Comparison of ENCODE assay signal across 2 cellular contexts in genomic region chr10:103833731-103834365, GRCh38.
TF ChIP-seq lines count a peak whose summit lies in the region.

No MANE protein-coding gene starts in this region.

TF ChIP-seq in IMR-90, 13 proteins besides CTCF, POLR2A, EP300 and RAD21:
- no peak for TF ChIP-seq FOS (IDR thresholded peaks at IDR 0.05; ENCODE audit: low read depth, low read length)
- TF ChIP-seq RCOR1 (IDR thresholded peaks at IDR 0.05; ENCODE audit: insufficient replicate concordance, low read length): no peak
- no peak for TF ChIP-seq CEBPB (IDR thresholded peaks at IDR 0.05; ENCODE audit: low read depth, low read length)
- TF ChIP-seq MXI1 (IDR thresholded peaks at IDR 0.05; ENCODE audit: borderline replicate concordance, low read depth, low read length): no peak
- TF ChIP-seq ELK1 (IDR thresholded peaks at IDR 0.05; ENCODE audit: borderline replicate concordance, low read depth, low read length): no peak
- TF ChIP-seq SMC3 (IDR thresholded peaks at IDR 0.05; ENCODE audit: low read depth, low read length): no peak
- TF ChIP-seq NFE2L2 (IDR thresholded peaks at IDR 0.05; ENCODE audit: low read depth, low read length): no peak
- no peak for TF ChIP-seq MAFK (IDR thresholded peaks at IDR 0.05; ENCODE audit: low read depth, low read length)
- no peak for TF ChIP-seq USF2 (IDR thresholded peaks at IDR 0.05; ENCODE audit: low read depth, low read length)
- TF ChIP-seq RFX5 (IDR thresholded peaks at IDR 0.05; ENCODE audit: low read depth, low read length): no peak
- no peak for TF ChIP-seq BHLHE40 (IDR thresholded peaks at IDR 0.05; ENCODE audit: low read depth, low read length)
- no peak for TF ChIP-seq MAZ (IDR thresholded peaks at IDR 0.05; ENCODE audit: borderline replicate concordance, low read depth, low read length)
- no peak for TF ChIP-seq CHD1 (IDR thresholded peaks at IDR 0.05; ENCODE audit: low read depth, low read length)

TF ChIP-seq in H1, 55 proteins besides CTCF, POLR2A, EP300 and RAD21:
- TF ChIP-seq PHF8 (conservative IDR thresholded peaks at IDR 0.05; ENCODE audit: low read depth, low read length) (no peak), BCL11A (IDR thresholded peaks at IDR 0.05; ENCODE audit: low read depth in 2 of 2, low read length in 2 of 2) (no peak), YY1 (IDR thresholded peaks at IDR 0.05; ENCODE audit: low read depth, low read length) (no peak), POU5F1 (IDR thresholded peaks at IDR 0.05; ENCODE audit: low read depth, low read length) (no peak), EGR1 (IDR thresholded peaks at IDR 0.05; ENCODE audit: borderline replicate concordance, low read depth, low read length) (0 out of 2 replicates have a peak, but pooled peaks have one; percentile 17), KDM4A (IDR thresholded peaks at IDR 0.05; ENCODE audit: low read depth, low read length, severe bottlenecking) (no peak), SIN3A (conservative IDR thresholded peaks at IDR 0.05 in 1 of 2, IDR thresholded peaks at IDR 0.05 in 1 of 2; ENCODE audit: low read depth in 1 of 2, low read length in 2 of 2) (no peak), ATF3 (IDR thresholded peaks at IDR 0.05; ENCODE audit: insufficient read depth, low read depth, low read length) (no peak), E2F6 (IDR thresholded peaks at IDR 0.05) (no peak), SUZ12 (IDR thresholded peaks at IDR 0.05; ENCODE audit: low read length) (no peak), TAF1 (IDR thresholded peaks at IDR 0.05; ENCODE audit: low read depth, low read length) (no peak), SP1 (IDR thresholded peaks at IDR 0.05; ENCODE audit: low read depth, low read length) (peak; percentile 68; the same call in 1 of the 2 replicates), FOSL1 (IDR thresholded peaks at IDR 0.05; ENCODE audit: insufficient read depth, low read depth, low read length) (no peak), KDM1A (IDR thresholded peaks at IDR 0.05; ENCODE audit: borderline replicate concordance, low read length) (no peak), CTBP2 (IDR thresholded peaks at IDR 0.05; ENCODE audit: borderline replicate concordance, insufficient read depth, insufficient read length, low read length) (no peak), GABPA (IDR thresholded peaks at IDR 0.05; ENCODE audit: borderline replicate concordance, insufficient read depth, low read length) (no peak), RBBP5 (IDR thresholded peaks at IDR 0.05; ENCODE audit: borderline replicate concordance, low read depth, low read length) (peak; percentile 50; the same call in 1 of the 2 replicates), HDAC6 (IDR thresholded peaks at IDR 0.05; ENCODE audit: low read depth, low read length) (no peak), ASH2L (IDR thresholded peaks at IDR 0.05; ENCODE audit: low read length) (peak; percentile 70), USF2 (IDR thresholded peaks at IDR 0.05; ENCODE audit: low read length) (no peak), CHD2 (IDR thresholded peaks at IDR 0.05; ENCODE audit: low read length) (no peak)
